In the genomic region with DNA sequence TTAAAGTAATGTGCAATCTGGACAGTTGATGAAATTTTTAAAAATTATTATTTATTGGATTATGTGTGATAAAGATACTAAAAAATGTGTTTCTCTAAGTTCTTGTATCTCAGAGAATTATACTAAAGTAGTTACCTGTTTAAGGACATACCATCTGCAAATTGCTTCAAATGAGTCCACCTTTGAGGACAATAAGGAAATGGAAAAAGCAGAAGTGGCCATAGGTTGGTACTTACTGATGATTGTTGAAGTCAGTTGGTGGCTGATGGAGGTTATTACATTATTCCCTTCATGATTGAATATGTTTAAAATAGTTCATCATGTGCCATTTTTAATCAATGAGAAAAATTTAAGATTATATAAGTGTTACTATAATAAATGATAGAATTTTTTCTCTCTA, we compare ENCODE assay signal across 30 cellular contexts.
"Had no signal": no experiment of that assay in that cellular context is flagged by ENCODE, and none has a peak within 500 bp of the region (broad histone marks: within the 10 kb centered on the region; RNA-seq: fewer than 3 reads in every experiment).

No MANE protein-coding gene starts in this region.

- ATAC-seq: activated CD4-positive, alpha-beta T cell treated with anti-CD3 and anti-CD28 coated beads for 36 hours; activated CD8-positive, alpha-beta memory T cell treated with anti-CD3 and anti-CD28 coated beads, Interleukin-2, amount 10 ng/mL, durations not matched to agents 7 days and 5 days; activated CD8-positive, alpha-beta T cell treated with anti-CD3 and anti-CD28 coated beads, Interleukin-2, amount 10 ng/mL, durations not matched to agents 7 days and 5 days; activated naive CD8-positive, alpha-beta T cell treated with anti-CD3 and anti-CD28 coated beads, Interleukin-2, amount 50 U/mL, for 24 hours; body of pancreas; effector memory CD8-positive, alpha-beta T cell; foreskin keratinocyte; gastrocnemius medialis; heart left ventricle had no signal

- FAIRE-seq: colon had no signal

- DNase-seq: activated CD4-positive, alpha-beta memory T cell treated with anti-CD3 and anti-CD28 coated beads for 36 hours; activated CD4-positive, alpha-beta T cell treated with anti-CD3 and anti-CD28 coated beads for 36 hours; activated CD4-positive, alpha-beta T cell treated with anti-CD3 and anti-CD28 coated beads, Interleukin-2, amount 10 ng/mL, durations not matched to agents 24 days and 14 days; activated CD4-positive, CD25-positive, alpha-beta regulatory T cell; activated CD4-positive, CD25-positive, alpha-beta regulatory T cell treated with anti-CD3 and anti-CD28 coated beads, Interleukin-2, amount 50 U/mL, for 72 hours; activated CD8-positive, alpha-beta memory T cell treated with anti-CD3 and anti-CD28 coated beads, Interleukin-2, amount 10 ng/mL, durations not matched to agents 7 days and 5 days; activated CD8-positive, alpha-beta memory T cell treated with anti-CD3 and anti-CD28 coated beads, Interleukin-2, amount 50 U/mL, for 4 hours; activated CD8-positive, alpha-beta T cell treated with anti-CD3 and anti-CD28 coated beads, Interleukin-2, amount 10 ng/mL, durations not matched to agents 7 days and 5 days; activated effector memory CD4-positive, alpha-beta T cell treated with anti-CD3 and anti-CD28 coated beads, Interleukin-2, amount 50 U/mL, for 16 hours; activated naive CD4-positive, alpha-beta T cell treated with anti-CD3 and anti-CD28 coated beads for 36 hours; activated naive CD8-positive, alpha-beta T cell treated with anti-CD3 and anti-CD28 coated beads for 36 hours; activated naive CD8-positive, alpha-beta T cell treated with anti-CD3 and anti-CD28 coated beads, Interleukin-2, amount 50 U/mL, for 24 hours; activated T-cell treated with anti-CD3 and anti-CD28 coated beads, Interleukin-2, amount 50 U/mL, for 1 hour; activated T-cell treated with anti-CD3 and anti-CD28 coated beads, Interleukin-2, amount 50 U/mL, for 48 hours; adrenal gland; amygdala; aorta; body of pancreas; caudate nucleus; cortex of kidney; dermis blood vessel endothelial cell; effector CD4-positive, alpha-beta T cell; effector memory CD8-positive, alpha-beta T cell; erythroblast; foreskin keratinocyte; gastrocnemius medialis; glutamatergic neuron; heart left ventricle; T1000 had no signal
